Comparison of ENCODE assay signal across 8 cellular contexts in the genomic region with DNA sequence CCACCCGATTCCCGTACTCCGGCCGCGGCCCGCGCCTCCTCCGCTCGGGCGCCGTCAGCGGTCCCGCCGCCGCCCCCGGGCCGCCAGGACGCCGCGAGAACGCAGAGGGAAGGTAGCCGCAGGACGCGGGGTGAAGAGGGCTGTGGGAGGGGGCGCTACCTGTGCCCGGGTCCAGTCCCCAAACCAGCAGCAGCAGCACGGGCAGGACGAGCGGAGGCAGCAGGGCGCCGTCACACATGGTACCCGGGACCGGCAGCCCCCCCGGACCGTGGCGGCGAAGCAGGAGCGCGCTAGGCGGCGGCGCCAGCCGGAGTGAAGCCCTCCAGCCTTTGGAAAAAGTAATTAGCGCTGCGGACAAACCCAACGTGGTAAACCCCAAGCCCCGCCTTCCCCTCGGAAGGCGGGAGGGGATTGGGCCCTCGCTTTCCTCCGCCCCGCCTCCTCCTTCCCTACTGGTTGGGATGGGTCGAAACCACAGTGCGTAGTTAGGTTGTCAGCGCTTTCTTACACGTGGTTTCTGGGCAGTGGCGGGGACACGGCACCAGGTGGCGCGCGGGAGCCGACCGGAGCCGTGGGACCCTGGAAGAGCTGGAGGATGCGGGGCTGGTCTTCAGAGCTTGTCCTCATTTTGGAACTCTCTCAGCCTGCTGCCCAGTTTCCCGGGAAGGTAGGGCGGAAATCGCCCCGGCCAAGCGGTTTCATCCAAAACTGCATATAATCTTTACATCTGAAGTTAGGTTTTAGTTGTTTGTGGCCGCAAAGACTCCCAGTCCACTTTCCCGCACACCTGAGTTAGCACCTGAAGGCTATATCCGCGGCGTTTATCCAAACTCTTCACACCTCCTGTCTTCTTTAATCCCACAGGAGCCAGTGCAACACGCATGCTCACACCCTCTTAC. TPM values are rescaled to one million over a fixed set of nuclear protein-coding genes. Genes with fewer than 3 reads are reported as not detected.
DNase-seq lines count a peak whose midpoint lies in the region; ATAC-seq and TF ChIP-seq lines count a peak whose summit lies in the region.

A gene with protein sequence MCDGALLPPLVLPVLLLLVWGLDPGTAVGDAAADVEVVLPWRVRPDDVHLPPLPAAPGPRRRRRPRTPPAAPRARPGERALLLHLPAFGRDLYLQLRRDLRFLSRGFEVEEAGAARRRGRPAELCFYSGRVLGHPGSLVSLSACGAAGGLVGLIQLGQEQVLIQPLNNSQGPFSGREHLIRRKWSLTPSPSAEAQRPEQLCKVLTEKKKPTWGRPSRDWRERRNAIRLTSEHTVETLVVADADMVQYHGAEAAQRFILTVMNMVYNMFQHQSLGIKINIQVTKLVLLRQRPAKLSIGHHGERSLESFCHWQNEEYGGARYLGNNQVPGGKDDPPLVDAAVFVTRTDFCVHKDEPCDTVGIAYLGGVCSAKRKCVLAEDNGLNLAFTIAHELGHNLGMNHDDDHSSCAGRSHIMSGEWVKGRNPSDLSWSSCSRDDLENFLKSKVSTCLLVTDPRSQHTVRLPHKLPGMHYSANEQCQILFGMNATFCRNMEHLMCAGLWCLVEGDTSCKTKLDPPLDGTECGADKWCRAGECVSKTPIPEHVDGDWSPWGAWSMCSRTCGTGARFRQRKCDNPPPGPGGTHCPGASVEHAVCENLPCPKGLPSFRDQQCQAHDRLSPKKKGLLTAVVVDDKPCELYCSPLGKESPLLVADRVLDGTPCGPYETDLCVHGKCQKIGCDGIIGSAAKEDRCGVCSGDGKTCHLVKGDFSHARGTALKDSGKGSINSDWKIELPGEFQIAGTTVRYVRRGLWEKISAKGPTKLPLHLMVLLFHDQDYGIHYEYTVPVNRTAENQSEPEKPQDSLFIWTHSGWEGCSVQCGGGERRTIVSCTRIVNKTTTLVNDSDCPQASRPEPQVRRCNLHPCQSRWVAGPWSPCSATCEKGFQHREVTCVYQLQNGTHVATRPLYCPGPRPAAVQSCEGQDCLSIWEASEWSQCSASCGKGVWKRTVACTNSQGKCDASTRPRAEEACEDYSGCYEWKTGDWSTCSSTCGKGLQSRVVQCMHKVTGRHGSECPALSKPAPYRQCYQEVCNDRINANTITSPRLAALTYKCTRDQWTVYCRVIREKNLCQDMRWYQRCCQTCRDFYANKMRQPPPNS (minus strand): TSS at position 314 of the 899 bp plus-strand sequence. CDS start 76 bp downstream, at position 238.

- intact Hi-C loops in PC-9 (cut with micrococcal nuclease; ENCODE audit: unreplicated experiment): loop anchor here (1.0 kb wide), 3 partner anchors 41 to 665 kb away; no protein-coding TSS in a partner anchor

- 0 out of 2 replicates have a peak, but pooled peaks cover 5% of the 10 kb centered on the region for H3K4me1 ChIP-seq in PC-9 (replicated peaks; ENCODE audit: insufficient read depth)

- peak within 1 kb of the TSS; percentile 85 for H2AFZ ChIP-seq in PC-9

- H4K20me1 ChIP-seq in PC-9 (ENCODE audit: insufficient read depth): no peaks in the 10 kb centered on the region

- peak within 1 kb of the TSS; percentile 66; the same call in 1 of the 2 replicates for H3K4me3 ChIP-seq in PC-9

- H3K4me1 Mint-ChIP-seq in activated T-helper 17 cell treated with anti-CD3 and anti-CD28 coated beads, Interleukin-2, amount 50 U/mL, for 72 hours: no peaks in the 10 kb centered on the region
- peaks cover 12 to 23% (median 22%) of the 10 kb centered on the region in 4 donors for H3K4me1 Mint-ChIP-seq in naive thymus-derived CD8-positive, alpha-beta T cell

- no peaks in the 10 kb centered on the region for H3F3A ChIP-seq in PC-9 (ENCODE audit: insufficient read depth, low read depth)

- peak within 1 kb of the TSS; percentile 82 for H3K4me2 ChIP-seq in PC-9

- TF ChIP-seq CTCF in PC-9 (conservative IDR thresholded peaks at IDR 0.05): peak; percentile 84

- no peak within 1 kb of the TSS for H3K27ac ChIP-seq in PC-9

- peak; percentile 35 to 94 (median 88) for DNase-seq in C1 segment of cervical spinal cord (lab: John Stamatoyannopoulos, UW)
- DNase-seq in PC-9: peak; percentile 84 to 93
- peak; percentile 62 for DNase-seq in fibroblast of peridontal ligament (ENCODE audit: extremely low read depth)
- DNase-seq in naive thymus-derived CD8-positive, alpha-beta T cell: peak; percentile 84 to 97 (median 94)
- peak; percentile 75 to 92 for DNase-seq in stimulated activated CD8-positive, alpha-beta memory T cell treated with anti-CD3 and anti-CD28 coated beads, Interleukin-7, amount 100 ng/mL, for 48 hours (ENCODE audit: extremely low read depth in 1 of 2, low read depth in 1 of 2)

- no peaks in the 10 kb centered on the region for H3K36me3 ChIP-seq in PC-9 (ENCODE audit: low read depth)

- peak; percentile 99 for ATAC-seq in GM19438 (IDR thresholded peaks at IDR 0.05; ENCODE audit: low read depth, unreplicated experiment)
- ATAC-seq in HG03565 (IDR thresholded peaks at IDR 0.05; ENCODE audit: unreplicated experiment): peak; percentile 96
- peak; percentile 99 for ATAC-seq in activated T-helper 17 cell treated with anti-CD3 and anti-CD28 coated beads, Interleukin-2, amount 50 U/mL, for 72 hours (replicated peaks)
- peak; percentile 92 to 94 for ATAC-seq in naive thymus-derived CD8-positive, alpha-beta T cell

- POLR2A ChIA-PET in PC-9 (lab: Charles Lee; ENCODE audit: unreplicated experiment): no interaction called here
- POLR2A ChIA-PET in naive thymus-derived CD8-positive, alpha-beta T cell (lab: Charles Lee): interaction anchor here (0.5 to 1.3 kb wide), 4 partner anchors 229 to 571 kb away, joined by 3 to 5 read pairs (median 4); a partner anchor contains a TSS

- no peaks in the 10 kb centered on the region for H3K79me2 ChIP-seq in PC-9 (ENCODE audit: low read depth)

- no peaks in the 10 kb centered on the region for H3K27me3 Mint-ChIP-seq in activated T-helper 17 cell treated with anti-CD3 and anti-CD28 coated beads, Interleukin-2, amount 50 U/mL, for 72 hours
- H3K27me3 Mint-ChIP-seq in naive thymus-derived CD8-positive, alpha-beta T cell: peaks cover 0 to 13% (median 2%) of the 10 kb centered on the region in 5 donors

- no peaks in the 10 kb centered on the region for H3K36me3 Mint-ChIP-seq in activated T-helper 17 cell treated with anti-CD3 and anti-CD28 coated beads, Interleukin-2, amount 50 U/mL, for 72 hours (ENCODE audit: low read depth)
- H3K36me3 Mint-ChIP-seq in naive thymus-derived CD8-positive, alpha-beta T cell: peaks cover 0 to 2% (median 0%) of the 10 kb centered on the region in 3 donors

- H3K9me3 Mint-ChIP-seq in activated T-helper 17 cell treated with anti-CD3 and anti-CD28 coated beads, Interleukin-2, amount 50 U/mL, for 72 hours: no peaks in the 10 kb centered on the region
- no peaks in the 10 kb centered on the region for H3K9me3 Mint-ChIP-seq in naive thymus-derived CD8-positive, alpha-beta T cell

- CTCF ChIA-PET in PC-9 (lab: Charles Lee): interaction anchor here (1.3 kb wide), 1 partner anchor 9 kb away, joined by 4 read pairs; no protein-coding TSS in a partner anchor

- H3K27ac Mint-ChIP-seq in activated T-helper 17 cell treated with anti-CD3 and anti-CD28 coated beads, Interleukin-2, amount 50 U/mL, for 72 hours: no peak within 1 kb of the TSS
- H3K27ac Mint-ChIP-seq in naive thymus-derived CD8-positive, alpha-beta T cell: peak within 1 kb of the TSS in 7 of 10 donors; percentile 25 to 87 (median 60)

- no peaks in the 10 kb centered on the region for H3K9me2 ChIP-seq in PC-9 (ENCODE audit: insufficient read depth)

- no TSS peak for BruUV-seq in PC-9 (replicated peaks; lab: Mats Ljungman, UMichigan)

- H3K27me3 ChIP-seq in PC-9 (ENCODE audit: insufficient read depth, low read depth): no peaks in the 10 kb centered on the region

- no peaks in the 10 kb centered on the region for H3K9me3 ChIP-seq in PC-9 (ENCODE audit: insufficient read depth, low read depth)

- peak within 1 kb of the TSS; percentile 34 for H3K4me3 Mint-ChIP-seq in activated T-helper 17 cell treated with anti-CD3 and anti-CD28 coated beads, Interleukin-2, amount 50 U/mL, for 72 hours
- H3K4me3 Mint-ChIP-seq in naive thymus-derived CD8-positive, alpha-beta T cell: peak within 1 kb of the TSS; percentile 59 to 88 (median 72)

RNA-seq across cellular contexts. Expression of the gene that starts here (rescaled TPM):
- total RNA-seq in PC-9 (2021): 2.0 and 3.2 TPM in 2 replicates
- total RNA-seq in activated T-helper 17 cell treated with anti-CD3 and anti-CD28 coated beads, Interleukin-2, amount 50 U/mL, for 72 hours: 1 to 10 TPM in 1 of 2 donors, under 1 TPM in 1; 0.37 to 1.1 TPM
- total RNA-seq in naive thymus-derived CD8-positive, alpha-beta T cell: 1 to 10 TPM; 2.4 to 4.6 TPM
- 1 to 10 TPM in 1 of 3 donors, under 1 TPM in 2; 0.20 to 1.8 (median 0.29) TPM for polyA plus RNA-seq in naive thymus-derived CD8-positive, alpha-beta T cell
